In genomic region chr3:4976109-4976508, GRCh38 we compare ENCODE assay signal across 8 cellular contexts. TPM values are rescaled to one million over a fixed set of nuclear protein-coding genes. Genes with fewer than 3 reads are reported as not detected.
DNase-seq lines count a peak whose midpoint lies in the region; ATAC-seq, FAIRE-seq and TF ChIP-seq lines count a peak whose summit lies in the region.

No MANE protein-coding gene starts in this region.

- H3K4me1 ChIP-seq in heart right ventricle (peaks cover 0 to 27% (median 20%) of the 10 kb centered on the region in 9 donors), small intestine (ENCODE audit: control insufficient read depth in 2 of 2, insufficient read depth in 1 of 2, low read depth in 1 of 2, low read length in 1 of 2) (peaks cover 4% of the 10 kb centered on the region in 2 donors)

- H3K4me3 ChIP-seq in heart right ventricle (peak overlapping the region in 2 of 10 donors; percentile 73 to 94), small intestine (ENCODE audit: low read depth in 1 of 2, low read length in 2 of 2) (no peak overlapping the region)

- H3K27ac ChIP-seq in heart right ventricle (peak overlapping the region; percentile 97 to 100 (median 100)), small intestine (ENCODE audit: low read depth in 1 of 2, low read length in 1 of 2) (peak overlapping the region in 1 of 2 donors; percentile 25)

- peak overlapping the region in 1 of 2 donors; percentile 97 for H3K4me3 Mint-ChIP-seq in activated T-cell treated with anti-CD3 and anti-CD28 coated beads, Interleukin-2, amount 50 U/mL, for 72 hours

- DNase-seq in activated CD4-positive, alpha-beta T cell treated with anti-CD3 and anti-CD28 coated beads for 24 hours (ENCODE audit: low read depth in 2 of 2), result peak; percentile 37 to 40
- no peak for DNase-seq in activated CD4-positive, alpha-beta T cell treated with anti-CD3 and anti-CD28 coated beads for 1 hour
- peak; percentile 13 for DNase-seq in NCI-H2227 treated with DMSO at 0.1 percent for 48 hours (lab: John Stamatoyannopoulos, UW)
- peak; percentile 65 to 74 for DNase-seq in activated T-cell treated with anti-CD3 and anti-CD28 coated beads, Interleukin-2, amount 50 U/mL, for 72 hours
- DNase-seq in heart right ventricle, result peak; percentile 34
- DNase-seq in small intestine, result peak; percentile 75
- no peak for DNase-seq in activated gamma-delta T cell treated with Interleukin-2 at 50 U/mL for 16 hours

- WGBS in heart right ventricle, 2 donors, result 78 to 81% methylated on average over 4 of the region's 4 CpGs
- WGBS in small intestine, 3 donors, result 64 to 72% (median 68%) methylated on average over 4 of the region's 4 CpGs

- no peaks in the 10 kb centered on the region for H3K27me3 ChIP-seq in heart right ventricle
- H3K27me3 ChIP-seq in small intestine (ENCODE audit: control insufficient read depth in 2 of 2, insufficient read depth in 2 of 2, low read length in 2 of 2), result no peaks in the 10 kb centered on the region

- peak in 8 of 9 donors; percentile 30 to 70 (median 52) for TF ChIP-seq CTCF in heart right ventricle (IDR thresholded peaks at IDR 0.05)

- intact Hi-C loops in heart right ventricle (cut with DNase I), result loop anchor here in 9 of 10 donors (2.0 to 10.0 kb wide), 9 partner anchors 51 to 264 kb away; partner anchors contain the start of gene EDEM1 (in 1 of the 9)

- H3K36me3 ChIP-seq in heart right ventricle (peaks cover 0 to 7% (median 0%) of the 10 kb centered on the region in 9 donors), small intestine (ENCODE audit: control insufficient read depth in 2 of 2, insufficient read depth in 2 of 2, low read length in 2 of 2) (no peaks in the 10 kb centered on the region)

- H3K4me1 Mint-ChIP-seq in activated T-cell treated with anti-CD3 and anti-CD28 coated beads, Interleukin-2, amount 50 U/mL, for 72 hours (ENCODE audit: low read depth), result peaks cover 41% of the 10 kb centered on the region

- no peak for FAIRE-seq in small intestine (lab: Jason Lieb, UNC)

- H3K36me3 Mint-ChIP-seq in activated T-cell treated with anti-CD3 and anti-CD28 coated beads, Interleukin-2, amount 50 U/mL, for 72 hours (ENCODE audit: insufficient read depth in 2 of 2), result peaks cover 17 to 19% of the 10 kb centered on the region in 2 donors

- no peaks in the 10 kb centered on the region for H3K27me3 Mint-ChIP-seq in activated T-cell treated with anti-CD3 and anti-CD28 coated beads, Interleukin-2, amount 50 U/mL, for 72 hours (ENCODE audit: low read depth)

- H3K27ac Mint-ChIP-seq in activated T-cell treated with anti-CD3 and anti-CD28 coated beads, Interleukin-2, amount 50 U/mL, for 72 hours, result peak overlapping the region; percentile 96

- ATAC-seq in activated T-cell treated with anti-CD3 and anti-CD28 coated beads, Interleukin-2, amount 50 U/mL, for 72 hours (replicated peaks in 1 of 2), result no peak
- ATAC-seq in heart right ventricle (no peak), GM21737 (IDR thresholded peaks at IDR 0.05; ENCODE audit: unreplicated experiment) (no peak)

- H3K9me3 Mint-ChIP-seq in activated T-cell treated with anti-CD3 and anti-CD28 coated beads, Interleukin-2, amount 50 U/mL, for 72 hours, result no peaks in the 10 kb centered on the region

- H3K9me3 ChIP-seq in heart right ventricle (no peaks in the 10 kb centered on the region), small intestine (ENCODE audit: control insufficient read depth, low read depth) (no peaks in the 10 kb centered on the region)

RNA-seq across cellular contexts. Expression of gene BHLHE40, which starts 3.1 kb away (rescaled TPM):
- 100 to 1,000 TPM; 303 to 440 TPM for total RNA-seq in activated T-cell treated with anti-CD3 and anti-CD28 coated beads, Interleukin-2, amount 50 U/mL, for 72 hours
- total RNA-seq in heart right ventricle, result 100 to 1,000 TPM in 1 of 10 donors, 10 to 100 TPM in 9; 14.2 to 209 (median 54.9) TPM
- polyA plus RNA-seq in heart right ventricle (10 to 100 TPM; 10.0 to 10.7 TPM), small intestine (10 to 100 TPM in 2 of 3 donors, 1 to 10 TPM in 1; 6.3 to 28.5 (median 10.8) TPM)

Comparison
In these comparisons a context has a peak if more than half of its experiments do, and no peak if none do; other contexts are left out.
1. DNase-seq: peak in activated CD4-positive, alpha-beta T cell treated with anti-CD3 and anti-CD28 coated beads for 24 hours (2 of 2), NCI-H2227 treated with DMSO at 0.1 percent for 48 hours (single experiment), activated T-cell treated with anti-CD3 and anti-CD28 coated beads, Interleukin-2, amount 50 U/mL, for 72 hours (2 of 2), heart right ventricle (2 of 2) and small intestine (single experiment); none in activated CD4-positive, alpha-beta T cell treated with anti-CD3 and anti-CD28 coated beads for 1 hour (single experiment) and activated gamma-delta T cell treated with Interleukin-2 at 50 U/mL for 16 hours (single experiment).